8 cellular contexts compared by ENCODE assay signal in the genomic region with DNA sequence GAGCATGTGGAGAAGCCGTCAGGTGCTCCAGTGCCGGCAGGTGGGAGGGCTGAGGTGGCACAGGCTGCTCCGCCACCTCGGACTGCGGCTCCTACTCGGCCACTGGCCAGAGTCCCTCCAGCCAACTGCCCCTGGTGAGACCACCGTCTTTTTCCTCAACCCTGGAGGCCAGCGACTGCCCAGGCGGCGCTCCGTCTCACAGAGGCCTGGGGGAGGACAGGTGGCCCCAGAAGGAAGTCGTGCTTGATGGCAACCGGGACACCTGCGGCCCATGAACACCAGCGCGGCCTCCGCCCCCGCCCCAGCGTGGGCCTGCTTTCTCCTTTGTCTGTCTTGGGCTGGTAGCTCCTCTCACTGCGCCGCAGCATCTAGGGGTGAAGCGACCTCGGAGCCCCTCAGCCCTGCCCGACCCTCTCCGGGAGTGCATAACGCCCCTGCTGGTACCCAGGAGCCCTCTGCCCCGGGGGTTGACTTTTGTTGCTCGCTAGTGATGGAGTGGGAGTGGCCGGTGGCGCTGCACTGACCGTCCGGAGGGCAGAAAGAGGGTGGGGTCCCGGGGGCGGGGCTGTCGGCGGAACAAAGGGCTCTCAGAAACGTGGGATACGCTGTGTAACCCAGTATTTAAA. TPM values are rescaled to one million over a fixed set of nuclear protein-coding genes. Genes with fewer than 3 reads are reported as not detected.
DNase-seq lines count a peak whose midpoint lies in the region; ATAC-seq, FAIRE-seq and TF ChIP-seq lines count a peak whose summit lies in the region.

No MANE protein-coding gene starts in this region.

- no peak overlapping the region for H3K27ac ChIP-seq in kidney (ENCODE audit: low read depth in 2 of 2, low read length in 2 of 2)
- H3K27ac ChIP-seq in urinary bladder (ENCODE audit: low read depth) = no peak overlapping the region

- H3K4me1 Mint-ChIP-seq in activated T-cell treated with anti-CD3 and anti-CD28 coated beads, Interleukin-2, amount 50 U/mL, for 4 hours (ENCODE audit: low read depth) = peaks cover 38% of the 10 kb centered on the region

- WGBS in urinary bladder = 4% methylated on average over 38 of the region's 38 CpGs

- H3K36me3 Mint-ChIP-seq in activated T-cell treated with anti-CD3 and anti-CD28 coated beads, Interleukin-2, amount 50 U/mL, for 4 hours (ENCODE audit: insufficient read depth) = no peaks in the 10 kb centered on the region

- intact Hi-C loops in kidney (cut with DNase I) = no loop called here

- TF ChIP-seq CTCF in kidney (IDR thresholded peaks at IDR 0.05; ENCODE audit: borderline replicate concordance, extremely low read depth, insufficient read depth) = no peak

- H3K9me3 Mint-ChIP-seq in activated T-cell treated with anti-CD3 and anti-CD28 coated beads, Interleukin-2, amount 50 U/mL, for 4 hours = no peaks in the 10 kb centered on the region

- H3K27me3 Mint-ChIP-seq in activated T-cell treated with anti-CD3 and anti-CD28 coated beads, Interleukin-2, amount 50 U/mL, for 4 hours (ENCODE audit: low read depth) = peaks cover 74% of the 10 kb centered on the region

- ATAC-seq in activated T-cell treated with anti-CD3 and anti-CD28 coated beads, Interleukin-2, amount 50 U/mL, for 4 hours = peak; percentile 21 to 27
- ATAC-seq in HG03354 (IDR thresholded peaks at IDR 0.05; ENCODE audit: poor library complexity, severe bottlenecking, unreplicated experiment) = no peak

- H3K9ac ChIP-seq in kidney (ENCODE audit: low read length in 2 of 2) = no peak overlapping the region

- no peak for FAIRE-seq in kidney (lab: Jason Lieb, UNC)

- H3K9me3 ChIP-seq in kidney (ENCODE audit: control insufficient read depth in 1 of 2, low read length in 2 of 2) = no peaks in the 10 kb centered on the region

- H3K36me3 ChIP-seq in kidney (ENCODE audit: control insufficient read depth in 1 of 2, insufficient read depth in 2 of 2, low read length in 2 of 2) = no peaks in the 10 kb centered on the region
- no peaks in the 10 kb centered on the region for H3K36me3 ChIP-seq in urinary bladder (ENCODE audit: insufficient read depth)

- peak overlapping the region; percentile 63 for H3K4me3 Mint-ChIP-seq in activated T-cell treated with anti-CD3 and anti-CD28 coated beads, Interleukin-2, amount 50 U/mL, for 4 hours

- peak; percentile 88 for DNase-seq in ELF-1 (ENCODE audit: low read depth, low spot score)
- peak; percentile 84 for DNase-seq in NCI-H1694 treated with DMSO at 0.1 percent for 48 hours (lab: John Stamatoyannopoulos, UW)
- peak; percentile 20 for DNase-seq in activated T-cell treated with anti-CD3 and anti-CD28 coated beads, Interleukin-2, amount 50 U/mL, for 4 hours
- DNase-seq in kidney = peak; percentile 82
- DNase-seq in AG08395 (ENCODE audit: low spot score) = no peak
- DNase-seq in GF-D8 (lab: John Stamatoyannopoulos, UW) = no peak

- peak overlapping the region in 1 of 2 donors; percentile 55 for H3K4me3 ChIP-seq in kidney (ENCODE audit: low read length in 2 of 2)
- peak overlapping the region; percentile 7 for H3K4me3 ChIP-seq in urinary bladder (ENCODE audit: low read depth, low read length)

- H3K4me1 ChIP-seq in kidney (ENCODE audit: control insufficient read depth in 1 of 2, insufficient read depth in 1 of 2, low read depth in 1 of 2, low read length in 2 of 2) (peaks cover 11 to 29% of the 10 kb centered on the region in 2 donors), urinary bladder (ENCODE audit: insufficient read depth) (peaks cover 1% of the 10 kb centered on the region)

RNA-seq across cellular contexts. Expression of a gene that starts 0.7 kb away (rescaled TPM):
- total RNA-seq in activated T-cell treated with anti-CD3 and anti-CD28 coated beads, Interleukin-2, amount 50 U/mL, for 4 hours = under 1 TPM; 0.42 to 0.73 (median 0.61) TPM
- total RNA-seq in kidney = 34.2 TPM
- 46.1 TPM for polyA plus RNA-seq in kidney (ENCODE audit: insufficient read depth, low read depth, low replicate concordance)
- total RNA-seq in urinary bladder = 55.6 TPM
- 22.4 TPM for polyA plus RNA-seq in urinary bladder

RNA-seq across cellular contexts. Expression of a gene that starts 30.6 kb away (rescaled TPM):
- total RNA-seq in activated T-cell treated with anti-CD3 and anti-CD28 coated beads, Interleukin-2, amount 50 U/mL, for 4 hours = 10 to 100 TPM; 26.0 to 31.6 (median 27.8) TPM
- total RNA-seq in kidney (24.9 TPM), urinary bladder (19.8 TPM)
- polyA plus RNA-seq in kidney (ENCODE audit: insufficient read depth, low read depth, low replicate concordance) (36.8 TPM), urinary bladder (29.5 TPM)

Comparison
In these comparisons a context has a peak if more than half of its experiments do, and no peak if none do; other contexts are left out.
1. DNase-seq: peak in ELF-1 (single experiment), NCI-H1694 treated with DMSO at 0.1 percent for 48 hours (single experiment), activated T-cell treated with anti-CD3 and anti-CD28 coated beads, Interleukin-2, amount 50 U/mL, for 4 hours (single experiment) and kidney (single experiment); none in AG08395 (single experiment) and GF-D8 (single experiment).
2. RNA of a gene that starts 0.7 kb away (total RNA-seq): 55.6 TPM in urinary bladder (single experiment) and 34.2 TPM in kidney (single experiment); 0.42 to 0.73 TPM in activated T-cell treated with anti-CD3 and anti-CD28 coated beads, Interleukin-2, amount 50 U/mL, for 4 hours; every median in the first group is over 10 times any median in the second.